In the genomic region with DNA sequence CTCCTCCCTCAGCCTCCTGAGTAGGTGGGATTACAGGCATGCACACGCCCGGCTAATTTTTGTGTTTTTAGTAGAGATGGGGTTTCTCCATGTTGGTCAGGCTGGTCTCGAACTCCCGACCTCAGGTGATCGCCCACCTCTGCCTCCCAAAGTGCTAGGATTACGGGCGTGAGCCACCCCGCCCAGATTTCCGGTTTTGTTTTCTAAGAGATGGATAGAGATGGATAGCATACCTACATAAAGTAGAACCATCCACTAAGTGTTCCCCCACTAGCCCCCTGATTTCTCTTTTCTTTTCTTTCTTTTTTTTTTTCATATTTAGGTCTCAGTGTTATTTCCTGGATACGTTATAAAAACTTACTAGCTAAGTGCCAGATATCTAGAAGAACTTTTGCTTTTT, we compare ENCODE assay signal across 1 cellular context.
TF ChIP-seq lines count a peak whose summit lies in the region.

No MANE protein-coding gene starts in this region.

TF ChIP-seq in HEK293, 187 proteins besides CTCF, POLR2A, EP300 and RAD21 (continued from another document):
- TF ChIP-seq, protein P1, sequence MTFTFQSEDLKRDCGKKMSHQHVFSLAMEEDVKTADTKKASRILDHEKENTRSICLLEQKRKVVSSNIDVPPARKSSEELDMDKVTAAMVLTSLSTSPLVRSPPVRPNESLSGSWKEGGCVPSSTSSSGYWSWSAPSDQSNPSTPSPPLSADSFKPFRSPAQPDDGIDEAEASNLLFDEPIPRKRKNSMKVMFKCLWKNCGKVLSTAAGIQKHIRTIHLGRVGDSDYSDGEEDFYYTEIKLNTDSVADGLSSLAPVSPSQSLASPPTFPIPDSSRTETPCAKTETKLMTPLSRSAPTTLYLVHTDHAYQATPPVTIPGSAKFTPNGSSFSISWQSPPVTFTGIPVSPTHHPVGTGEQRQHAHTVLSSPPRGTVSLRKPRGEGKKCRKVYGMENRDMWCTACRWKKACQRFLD (tag by site-specific recombination; IDR thresholded peaks at IDR 0.05), result no peak
- TF ChIP-seq SP2 (tag by site-specific recombination; IDR thresholded peaks at IDR 0.05) (no peak), ZNF2 (tag by site-specific recombination; IDR thresholded peaks at IDR 0.05) (no peak), ZXDB (tag by site-specific recombination; IDR thresholded peaks at IDR 0.05) (no peak), KLF16 (tag by site-specific recombination; IDR thresholded peaks at IDR 0.05) (0 out of 2 replicates have a peak, but pooled peaks have one; percentile 28), ZNF324 (tag by site-specific recombination; IDR thresholded peaks at IDR 0.05) (no peak), ZBTB7A (tag by site-specific recombination; IDR thresholded peaks at IDR 0.05; ENCODE audit: low read depth) (no peak), ZNF596 (tag by site-specific recombination; IDR thresholded peaks at IDR 0.05) (no peak), ZNF560 (tag by site-specific recombination; IDR thresholded peaks at IDR 0.05; ENCODE audit: borderline replicate concordance) (no peak), ZNF624 (tag by site-specific recombination; IDR thresholded peaks at IDR 0.05) (no peak), ZNF48 (tag by site-specific recombination; IDR thresholded peaks at IDR 0.05) (no peak), ZNF433 (tag by site-specific recombination; IDR thresholded peaks at IDR 0.05; ENCODE audit: low read depth) (no peak), RBAK (tag by site-specific recombination; IDR thresholded peaks at IDR 0.05) (no peak), TCF7L2 (IDR thresholded peaks at IDR 0.05; ENCODE audit: borderline replicate concordance, low read depth, low read length) (no peak), KLF9 (tag by site-specific recombination; IDR thresholded peaks at IDR 0.05; ENCODE audit: low read depth) (0 out of 2 replicates have a peak, but pooled peaks have one; percentile 17), ZNF366 (tag by site-specific recombination; conservative IDR thresholded peaks at IDR 0.05) (0 out of 2 replicates have a peak, but pooled peaks have one; percentile 41), ZNF830 (tag by site-specific recombination; IDR thresholded peaks at IDR 0.05; ENCODE audit: low read depth) (no peak), YY1 (tag by site-specific recombination; IDR thresholded peaks at IDR 0.05) (no peak), KLF8 (tag by site-specific recombination; IDR thresholded peaks at IDR 0.05) (peak; percentile 62; the same call in 1 of the 2 replicates), ZNF529 (tag by site-specific recombination; IDR thresholded peaks at IDR 0.05; ENCODE audit: insufficient replicate concordance) (no peak), ZFHX2 (tag by site-specific recombination; conservative IDR thresholded peaks at IDR 0.05) (peak; percentile 56), ZFP41 (tag by site-specific recombination; IDR thresholded peaks at IDR 0.05; ENCODE audit: borderline replicate concordance) (no peak), ZNF248 (tag by site-specific recombination; IDR thresholded peaks at IDR 0.05) (no peak), ZNF138 (tag by site-specific recombination; IDR thresholded peaks at IDR 0.05; ENCODE audit: borderline replicate concordance) (no peak), SCRT2 (tag by site-specific recombination; IDR thresholded peaks at IDR 0.05) (no peak), ZNF175 (tag by site-specific recombination; IDR thresholded peaks at IDR 0.05) (no peak), OSR2 (tag by site-specific recombination; IDR thresholded peaks at IDR 0.05) (no peak), ZNF629 (tag by site-specific recombination; IDR thresholded peaks at IDR 0.05) (0 out of 2 replicates have a peak, but pooled peaks have one; percentile 9), ZNF221 (tag by site-specific recombination; IDR thresholded peaks at IDR 0.05; ENCODE audit: borderline replicate concordance) (no peak), GLIS1 (tag by site-specific recombination; IDR thresholded peaks at IDR 0.05) (no peak), PRDM1 (tag by site-specific recombination; IDR thresholded peaks at IDR 0.05) (peak; percentile 62), SP7 (tag by site-specific recombination; IDR thresholded peaks at IDR 0.05) (no peak), ZNF623 (tag by site-specific recombination; IDR thresholded peaks at IDR 0.05) (no peak), ZNF23 (tag by site-specific recombination; IDR thresholded peaks at IDR 0.05; ENCODE audit: borderline replicate concordance) (no peak), ZNF146 (tag by site-specific recombination; IDR thresholded peaks at IDR 0.05) (no peak)
- TF ChIP-seq, protein P2, sequence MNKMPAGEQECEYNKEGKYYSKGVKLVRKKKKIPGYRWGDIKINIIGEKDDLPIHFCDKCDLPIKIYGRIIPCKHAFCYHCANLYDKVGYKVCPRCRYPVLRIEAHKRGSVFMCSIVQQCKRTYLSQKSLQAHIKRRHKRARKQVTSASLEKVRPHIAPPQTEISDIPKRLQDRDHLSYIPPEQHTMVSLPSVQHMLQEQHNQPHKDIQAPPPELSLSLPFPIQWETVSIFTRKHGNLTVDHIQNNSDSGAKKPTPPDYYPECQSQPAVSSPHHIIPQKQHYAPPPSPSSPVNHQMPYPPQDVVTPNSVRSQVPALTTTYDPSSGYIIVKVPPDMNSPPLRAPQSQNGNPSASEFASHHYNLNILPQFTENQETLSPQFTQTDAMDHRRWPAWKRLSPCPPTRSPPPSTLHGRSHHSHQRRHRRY (tag by site-specific recombination; IDR thresholded peaks at IDR 0.05), result no peak
- TF ChIP-seq, protein P3, sequence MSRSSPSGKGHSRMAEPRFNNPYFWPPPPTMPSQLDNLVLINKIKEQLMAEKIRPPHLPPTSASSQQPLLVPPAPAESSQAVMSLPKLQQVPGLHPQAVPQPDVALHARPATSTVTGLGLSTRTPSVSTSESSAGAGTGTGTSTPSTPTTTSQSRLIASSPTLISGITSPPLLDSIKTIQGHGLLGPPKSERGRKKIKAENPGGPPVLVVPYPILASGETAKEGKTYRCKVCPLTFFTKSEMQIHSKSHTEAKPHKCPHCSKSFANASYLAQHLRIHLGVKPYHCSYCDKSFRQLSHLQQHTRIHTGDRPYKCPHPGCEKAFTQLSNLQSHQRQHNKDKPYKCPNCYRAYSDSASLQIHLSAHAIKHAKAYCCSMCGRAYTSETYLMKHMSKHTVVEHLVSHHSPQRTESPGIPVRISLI (tag by site-specific recombination; IDR thresholded peaks at IDR 0.05), result no peak; the same call in 1 of the 2 replicates
- TF ChIP-seq, protein P4, sequence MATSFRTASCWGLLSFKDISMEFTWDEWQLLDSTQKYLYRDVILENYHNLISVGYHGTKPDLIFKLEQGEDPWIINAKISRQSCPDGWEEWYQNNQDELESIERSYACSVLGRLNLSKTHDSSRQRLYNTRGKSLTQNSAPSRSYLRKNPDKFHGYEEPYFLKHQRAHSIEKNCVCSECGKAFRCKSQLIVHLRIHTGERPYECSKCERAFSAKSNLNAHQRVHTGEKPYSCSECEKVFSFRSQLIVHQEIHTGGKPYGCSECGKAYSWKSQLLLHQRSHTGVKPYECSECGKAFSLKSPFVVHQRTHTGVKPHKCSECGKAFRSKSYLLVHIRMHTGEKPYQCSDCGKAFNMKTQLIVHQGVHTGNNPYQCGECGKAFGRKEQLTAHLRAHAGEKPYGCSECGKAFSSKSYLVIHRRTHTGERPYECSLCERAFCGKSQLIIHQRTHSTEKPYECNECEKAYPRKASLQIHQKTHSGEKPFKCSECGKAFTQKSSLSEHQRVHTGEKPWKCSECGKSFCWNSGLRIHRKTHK (tag by site-specific recombination; IDR thresholded peaks at IDR 0.05), result no peak
- TF ChIP-seq, protein P5, sequence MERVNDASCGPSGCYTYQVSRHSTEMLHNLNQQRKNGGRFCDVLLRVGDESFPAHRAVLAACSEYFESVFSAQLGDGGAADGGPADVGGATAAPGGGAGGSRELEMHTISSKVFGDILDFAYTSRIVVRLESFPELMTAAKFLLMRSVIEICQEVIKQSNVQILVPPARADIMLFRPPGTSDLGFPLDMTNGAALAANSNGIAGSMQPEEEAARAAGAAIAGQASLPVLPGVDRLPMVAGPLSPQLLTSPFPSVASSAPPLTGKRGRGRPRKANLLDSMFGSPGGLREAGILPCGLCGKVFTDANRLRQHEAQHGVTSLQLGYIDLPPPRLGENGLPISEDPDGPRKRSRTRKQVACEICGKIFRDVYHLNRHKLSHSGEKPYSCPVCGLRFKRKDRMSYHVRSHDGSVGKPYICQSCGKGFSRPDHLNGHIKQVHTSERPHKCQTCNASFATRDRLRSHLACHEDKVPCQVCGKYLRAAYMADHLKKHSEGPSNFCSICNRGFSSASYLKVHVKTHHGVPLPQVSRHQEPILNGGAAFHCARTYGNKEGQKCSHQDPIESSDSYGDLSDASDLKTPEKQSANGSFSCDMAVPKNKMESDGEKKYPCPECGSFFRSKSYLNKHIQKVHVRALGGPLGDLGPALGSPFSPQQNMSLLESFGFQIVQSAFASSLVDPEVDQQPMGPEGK (tag by site-specific recombination; IDR thresholded peaks at IDR 0.05), result peak; percentile 53; the same call in 1 of the 2 replicates
- TF ChIP-seq, protein P6, sequence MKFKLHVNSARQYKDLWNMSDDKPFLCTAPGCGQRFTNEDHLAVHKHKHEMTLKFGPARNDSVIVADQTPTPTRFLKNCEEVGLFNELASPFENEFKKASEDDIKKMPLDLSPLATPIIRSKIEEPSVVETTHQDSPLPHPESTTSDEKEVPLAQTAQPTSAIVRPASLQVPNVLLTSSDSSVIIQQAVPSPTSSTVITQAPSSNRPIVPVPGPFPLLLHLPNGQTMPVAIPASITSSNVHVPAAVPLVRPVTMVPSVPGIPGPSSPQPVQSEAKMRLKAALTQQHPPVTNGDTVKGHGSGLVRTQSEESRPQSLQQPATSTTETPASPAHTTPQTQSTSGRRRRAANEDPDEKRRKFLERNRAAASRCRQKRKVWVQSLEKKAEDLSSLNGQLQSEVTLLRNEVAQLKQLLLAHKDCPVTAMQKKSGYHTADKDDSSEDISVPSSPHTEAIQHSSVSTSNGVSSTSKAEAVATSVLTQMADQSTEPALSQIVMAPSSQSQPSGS (tag by site-specific recombination; IDR thresholded peaks at IDR 0.05; ENCODE audit: low read depth), result no peak
- TF ChIP-seq, protein P7, sequence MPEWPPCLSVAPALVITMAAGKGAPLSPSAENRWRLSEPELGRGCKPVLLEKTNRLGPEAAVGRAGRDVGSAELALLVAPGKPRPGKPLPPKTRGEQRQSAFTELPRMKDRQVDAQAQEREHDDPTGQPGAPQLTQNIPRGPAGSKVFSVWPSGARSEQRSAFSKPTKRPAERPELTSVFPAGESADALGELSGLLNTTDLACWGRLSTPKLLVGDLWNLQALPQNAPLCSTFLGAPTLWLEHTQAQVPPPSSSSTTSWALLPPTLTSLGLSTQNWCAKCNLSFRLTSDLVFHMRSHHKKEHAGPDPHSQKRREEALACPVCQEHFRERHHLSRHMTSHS (tag by site-specific recombination; IDR thresholded peaks at IDR 0.05), result no peak
- TF ChIP-seq, protein P8, sequence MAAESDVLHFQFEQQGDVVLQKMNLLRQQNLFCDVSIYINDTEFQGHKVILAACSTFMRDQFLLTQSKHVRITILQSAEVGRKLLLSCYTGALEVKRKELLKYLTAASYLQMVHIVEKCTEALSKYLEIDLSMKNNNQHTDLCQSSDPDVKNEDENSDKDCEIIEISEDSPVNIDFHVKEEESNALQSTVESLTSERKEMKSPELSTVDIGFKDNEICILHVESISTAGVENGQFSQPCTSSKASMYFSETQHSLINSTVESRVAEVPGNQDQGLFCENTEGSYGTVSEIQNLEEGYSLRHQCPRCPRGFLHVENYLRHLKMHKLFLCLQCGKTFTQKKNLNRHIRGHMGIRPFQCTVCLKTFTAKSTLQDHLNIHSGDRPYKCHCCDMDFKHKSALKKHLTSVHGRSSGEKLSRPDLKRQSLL (tag by site-specific recombination; IDR thresholded peaks at IDR 0.05), result no peak
- TF ChIP-seq, protein P9, sequence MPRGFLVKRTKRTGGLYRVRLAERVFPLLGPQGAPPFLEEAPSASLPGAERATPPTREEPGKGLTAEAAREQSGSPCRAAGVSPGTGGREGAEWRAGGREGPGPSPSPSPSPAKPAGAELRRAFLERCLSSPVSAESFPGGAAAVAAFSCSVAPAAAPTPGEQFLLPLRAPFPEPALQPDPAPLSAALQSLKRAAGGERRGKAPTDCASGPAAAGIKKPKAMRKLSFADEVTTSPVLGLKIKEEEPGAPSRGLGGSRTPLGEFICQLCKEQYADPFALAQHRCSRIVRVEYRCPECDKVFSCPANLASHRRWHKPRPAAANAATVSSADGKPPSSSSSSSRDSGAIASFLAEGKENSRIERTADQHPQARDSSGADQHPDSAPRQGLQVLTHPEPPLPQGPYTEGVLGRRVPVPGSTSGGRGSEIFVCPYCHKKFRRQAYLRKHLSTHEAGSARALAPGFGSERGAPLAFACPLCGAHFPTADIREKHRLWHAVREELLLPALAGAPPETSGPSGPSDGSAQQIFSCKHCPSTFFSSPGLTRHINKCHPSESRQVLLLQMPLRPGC (tag by site-specific recombination; IDR thresholded peaks at IDR 0.05), result no peak
